Comparison of ENCODE assay signal across 1 cellular context in the genomic region with DNA sequence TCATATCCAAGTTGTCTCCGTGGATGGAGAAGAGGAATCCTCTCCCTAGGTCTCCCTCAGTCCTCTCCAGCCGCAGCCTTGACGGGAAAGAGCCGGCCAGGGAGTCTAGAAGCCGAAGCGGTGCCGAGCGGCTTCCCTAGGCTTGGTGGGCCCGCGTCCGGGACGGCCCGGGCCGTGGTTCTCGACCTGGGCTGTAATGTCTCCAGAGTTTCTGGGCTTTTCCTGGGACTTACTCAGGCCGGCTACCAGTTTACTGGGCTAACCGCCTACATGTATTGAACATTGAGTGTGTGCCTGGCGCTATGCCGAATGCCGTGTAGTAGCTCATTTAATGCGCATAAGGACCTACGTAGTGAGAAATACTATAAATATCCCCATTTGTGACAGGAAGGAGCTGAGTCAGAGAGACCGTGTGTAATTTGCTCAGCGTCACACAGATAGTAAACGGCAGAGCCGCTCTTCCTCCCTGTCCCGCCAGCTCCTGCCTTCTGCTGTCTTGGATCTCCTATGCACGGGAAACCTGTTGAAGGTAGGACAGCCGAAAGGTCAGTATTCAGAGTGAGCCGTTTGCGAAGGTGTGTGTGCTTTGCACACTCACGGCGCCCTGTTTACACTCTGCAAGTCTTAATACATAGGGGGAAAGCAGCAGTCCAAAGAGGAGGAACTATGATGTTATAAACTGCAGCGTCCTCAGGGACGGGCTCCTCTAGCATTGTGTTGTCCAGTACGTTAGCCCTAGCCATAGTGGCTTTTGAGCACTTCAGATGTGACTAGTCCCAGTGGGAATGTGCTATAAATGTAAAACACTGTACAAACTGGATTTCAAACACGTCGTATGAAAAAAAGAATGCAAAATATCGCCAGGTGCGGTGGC.
TF ChIP-seq lines count a peak whose summit lies in the region.

No MANE protein-coding gene starts in this region.

TF ChIP-seq in HEK293, 187 proteins besides CTCF, POLR2A, EP300 and RAD21 (continued from another document and continues in another):
- TF ChIP-seq ZNF23 (tag by site-specific recombination; IDR thresholded peaks at IDR 0.05; ENCODE audit: borderline replicate concordance) = no peak
- no peak for TF ChIP-seq HOXA7 (CRISPR knock-in tag; IDR thresholded peaks at IDR 0.05; ENCODE audit: borderline replicate concordance)
- TF ChIP-seq ATF2 (tag by site-specific recombination; IDR thresholded peaks at IDR 0.05; ENCODE audit: low read depth) = 0 out of 2 replicates have a peak, but pooled peaks have one; percentile 2
- TF ChIP-seq ZNF248 (tag by site-specific recombination; IDR thresholded peaks at IDR 0.05) = no peak
- TF ChIP-seq ZNF24 (tag by site-specific recombination; IDR thresholded peaks at IDR 0.05) = peak; percentile 81; the same call in 1 of the 2 replicates
- TF ChIP-seq ZNF366 (tag by site-specific recombination; conservative IDR thresholded peaks at IDR 0.05) = peak; percentile 53; the same call in 1 of the 2 replicates
- no peak; the same call in 1 of the 2 replicates for TF ChIP-seq ZNF501 (tag by site-specific recombination; IDR thresholded peaks at IDR 0.05)
- TF ChIP-seq, protein P1, sequence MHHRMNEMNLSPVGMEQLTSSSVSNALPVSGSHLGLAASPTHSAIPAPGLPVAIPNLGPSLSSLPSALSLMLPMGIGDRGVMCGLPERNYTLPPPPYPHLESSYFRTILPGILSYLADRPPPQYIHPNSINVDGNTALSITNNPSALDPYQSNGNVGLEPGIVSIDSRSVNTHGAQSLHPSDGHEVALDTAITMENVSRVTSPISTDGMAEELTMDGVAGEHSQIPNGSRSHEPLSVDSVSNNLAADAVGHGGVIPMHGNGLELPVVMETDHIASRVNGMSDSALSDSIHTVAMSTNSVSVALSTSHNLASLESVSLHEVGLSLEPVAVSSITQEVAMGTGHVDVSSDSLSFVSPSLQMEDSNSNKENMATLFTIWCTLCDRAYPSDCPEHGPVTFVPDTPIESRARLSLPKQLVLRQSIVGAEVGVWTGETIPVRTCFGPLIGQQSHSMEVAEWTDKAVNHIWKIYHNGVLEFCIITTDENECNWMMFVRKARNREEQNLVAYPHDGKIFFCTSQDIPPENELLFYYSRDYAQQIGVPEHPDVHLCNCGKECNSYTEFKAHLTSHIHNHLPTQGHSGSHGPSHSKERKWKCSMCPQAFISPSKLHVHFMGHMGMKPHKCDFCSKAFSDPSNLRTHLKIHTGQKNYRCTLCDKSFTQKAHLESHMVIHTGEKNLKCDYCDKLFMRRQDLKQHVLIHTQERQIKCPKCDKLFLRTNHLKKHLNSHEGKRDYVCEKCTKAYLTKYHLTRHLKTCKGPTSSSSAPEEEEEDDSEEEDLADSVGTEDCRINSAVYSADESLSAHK (tag by site-specific recombination; IDR thresholded peaks at IDR 0.05) = 0 out of 2 replicates have a peak, but pooled peaks have one; percentile 0
- no peak for TF ChIP-seq ZNF521 (tag by site-specific recombination; IDR thresholded peaks at IDR 0.05)
- TF ChIP-seq, protein P2, sequence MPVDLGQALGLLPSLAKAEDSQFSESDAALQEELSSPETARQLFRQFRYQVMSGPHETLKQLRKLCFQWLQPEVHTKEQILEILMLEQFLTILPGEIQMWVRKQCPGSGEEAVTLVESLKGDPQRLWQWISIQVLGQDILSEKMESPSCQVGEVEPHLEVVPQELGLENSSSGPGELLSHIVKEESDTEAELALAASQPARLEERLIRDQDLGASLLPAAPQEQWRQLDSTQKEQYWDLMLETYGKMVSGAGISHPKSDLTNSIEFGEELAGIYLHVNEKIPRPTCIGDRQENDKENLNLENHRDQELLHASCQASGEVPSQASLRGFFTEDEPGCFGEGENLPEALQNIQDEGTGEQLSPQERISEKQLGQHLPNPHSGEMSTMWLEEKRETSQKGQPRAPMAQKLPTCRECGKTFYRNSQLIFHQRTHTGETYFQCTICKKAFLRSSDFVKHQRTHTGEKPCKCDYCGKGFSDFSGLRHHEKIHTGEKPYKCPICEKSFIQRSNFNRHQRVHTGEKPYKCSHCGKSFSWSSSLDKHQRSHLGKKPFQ (tag by site-specific recombination; IDR thresholded peaks at IDR 0.05) = no peak
- TF ChIP-seq ZNF121 (tag by site-specific recombination; IDR thresholded peaks at IDR 0.05) = peak; percentile 90
- no peak for TF ChIP-seq ZNF558 (tag by site-specific recombination; IDR thresholded peaks at IDR 0.05)
- TF ChIP-seq SCRT2 (tag by site-specific recombination; IDR thresholded peaks at IDR 0.05) = peak; percentile 99
- TF ChIP-seq, protein P3, sequence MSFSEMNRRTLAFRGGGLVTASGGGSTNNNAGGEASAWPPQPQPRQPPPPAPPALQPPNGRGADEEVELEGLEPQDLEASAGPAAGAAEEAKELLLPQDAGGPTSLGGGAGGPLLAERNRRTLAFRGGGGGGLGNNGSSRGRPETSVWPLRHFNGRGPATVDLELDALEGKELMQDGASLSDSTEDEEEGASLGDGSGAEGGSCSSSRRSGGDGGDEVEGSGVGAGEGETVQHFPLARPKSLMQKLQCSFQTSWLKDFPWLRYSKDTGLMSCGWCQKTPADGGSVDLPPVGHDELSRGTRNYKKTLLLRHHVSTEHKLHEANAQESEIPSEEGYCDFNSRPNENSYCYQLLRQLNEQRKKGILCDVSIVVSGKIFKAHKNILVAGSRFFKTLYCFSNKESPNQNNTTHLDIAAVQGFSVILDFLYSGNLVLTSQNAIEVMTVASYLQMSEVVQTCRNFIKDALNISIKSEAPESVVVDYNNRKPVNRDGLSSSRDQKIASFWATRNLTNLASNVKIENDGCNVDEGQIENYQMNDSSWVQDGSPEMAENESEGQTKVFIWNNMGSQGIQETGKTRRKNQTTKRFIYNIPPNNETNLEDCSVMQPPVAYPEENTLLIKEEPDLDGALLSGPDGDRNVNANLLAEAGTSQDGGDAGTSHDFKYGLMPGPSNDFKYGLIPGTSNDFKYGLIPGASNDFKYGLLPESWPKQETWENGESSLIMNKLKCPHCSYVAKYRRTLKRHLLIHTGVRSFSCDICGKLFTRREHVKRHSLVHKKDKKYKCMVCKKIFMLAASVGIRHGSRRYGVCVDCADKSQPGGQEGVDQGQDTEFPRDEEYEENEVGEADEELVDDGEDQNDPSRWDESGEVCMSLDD (tag by site-specific recombination; IDR thresholded peaks at IDR 0.05) = no peak
- TF ChIP-seq, protein P4, sequence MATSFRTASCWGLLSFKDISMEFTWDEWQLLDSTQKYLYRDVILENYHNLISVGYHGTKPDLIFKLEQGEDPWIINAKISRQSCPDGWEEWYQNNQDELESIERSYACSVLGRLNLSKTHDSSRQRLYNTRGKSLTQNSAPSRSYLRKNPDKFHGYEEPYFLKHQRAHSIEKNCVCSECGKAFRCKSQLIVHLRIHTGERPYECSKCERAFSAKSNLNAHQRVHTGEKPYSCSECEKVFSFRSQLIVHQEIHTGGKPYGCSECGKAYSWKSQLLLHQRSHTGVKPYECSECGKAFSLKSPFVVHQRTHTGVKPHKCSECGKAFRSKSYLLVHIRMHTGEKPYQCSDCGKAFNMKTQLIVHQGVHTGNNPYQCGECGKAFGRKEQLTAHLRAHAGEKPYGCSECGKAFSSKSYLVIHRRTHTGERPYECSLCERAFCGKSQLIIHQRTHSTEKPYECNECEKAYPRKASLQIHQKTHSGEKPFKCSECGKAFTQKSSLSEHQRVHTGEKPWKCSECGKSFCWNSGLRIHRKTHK (tag by site-specific recombination; IDR thresholded peaks at IDR 0.05) = no peak
- no peak for TF ChIP-seq ZNF292 (tag by site-specific recombination; IDR thresholded peaks at IDR 0.05; ENCODE audit: borderline replicate concordance, low read depth)
- TF ChIP-seq ZNF302 (tag by site-specific recombination; IDR thresholded peaks at IDR 0.05; ENCODE audit: low read depth) = no peak
- TF ChIP-seq ZNF610 (tag by site-specific recombination; IDR thresholded peaks at IDR 0.05; ENCODE audit: borderline replicate concordance) = 0 out of 2 replicates have a peak, but pooled peaks have one; percentile 40
- TF ChIP-seq BCL11A (tag by site-specific recombination; IDR thresholded peaks at IDR 0.05; ENCODE audit: low read depth) = no peak; the same call in 1 of the 2 replicates
- TF ChIP-seq ZNF37A (tag by site-specific recombination; IDR thresholded peaks at IDR 0.05) = no peak
- no peak for TF ChIP-seq ZNF701 (tag by site-specific recombination; IDR thresholded peaks at IDR 0.05)
- no peak for TF ChIP-seq YY1 (tag by site-specific recombination; IDR thresholded peaks at IDR 0.05)
- TF ChIP-seq, protein P5, sequence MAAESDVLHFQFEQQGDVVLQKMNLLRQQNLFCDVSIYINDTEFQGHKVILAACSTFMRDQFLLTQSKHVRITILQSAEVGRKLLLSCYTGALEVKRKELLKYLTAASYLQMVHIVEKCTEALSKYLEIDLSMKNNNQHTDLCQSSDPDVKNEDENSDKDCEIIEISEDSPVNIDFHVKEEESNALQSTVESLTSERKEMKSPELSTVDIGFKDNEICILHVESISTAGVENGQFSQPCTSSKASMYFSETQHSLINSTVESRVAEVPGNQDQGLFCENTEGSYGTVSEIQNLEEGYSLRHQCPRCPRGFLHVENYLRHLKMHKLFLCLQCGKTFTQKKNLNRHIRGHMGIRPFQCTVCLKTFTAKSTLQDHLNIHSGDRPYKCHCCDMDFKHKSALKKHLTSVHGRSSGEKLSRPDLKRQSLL (tag by site-specific recombination; IDR thresholded peaks at IDR 0.05) = no peak
- peak; percentile 59; the same call in 1 of the 2 replicates for TF ChIP-seq ZNF280D (tag by site-specific recombination; IDR thresholded peaks at IDR 0.05)
- no peak for TF ChIP-seq ZNF654 (tag by site-specific recombination; IDR thresholded peaks at IDR 0.05; ENCODE audit: low read depth)
- TF ChIP-seq, protein P6, sequence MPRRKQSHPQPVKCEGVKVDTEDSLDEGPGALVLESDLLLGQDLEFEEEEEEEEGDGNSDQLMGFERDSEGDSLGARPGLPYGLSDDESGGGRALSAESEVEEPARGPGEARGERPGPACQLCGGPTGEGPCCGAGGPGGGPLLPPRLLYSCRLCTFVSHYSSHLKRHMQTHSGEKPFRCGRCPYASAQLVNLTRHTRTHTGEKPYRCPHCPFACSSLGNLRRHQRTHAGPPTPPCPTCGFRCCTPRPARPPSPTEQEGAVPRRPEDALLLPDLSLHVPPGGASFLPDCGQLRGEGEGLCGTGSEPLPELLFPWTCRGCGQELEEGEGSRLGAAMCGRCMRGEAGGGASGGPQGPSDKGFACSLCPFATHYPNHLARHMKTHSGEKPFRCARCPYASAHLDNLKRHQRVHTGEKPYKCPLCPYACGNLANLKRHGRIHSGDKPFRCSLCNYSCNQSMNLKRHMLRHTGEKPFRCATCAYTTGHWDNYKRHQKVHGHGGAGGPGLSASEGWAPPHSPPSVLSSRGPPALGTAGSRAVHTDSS (tag by site-specific recombination; IDR thresholded peaks at IDR 0.05) = 0 out of 2 replicates have a peak, but pooled peaks have one; percentile 2
- TF ChIP-seq, protein P7, sequence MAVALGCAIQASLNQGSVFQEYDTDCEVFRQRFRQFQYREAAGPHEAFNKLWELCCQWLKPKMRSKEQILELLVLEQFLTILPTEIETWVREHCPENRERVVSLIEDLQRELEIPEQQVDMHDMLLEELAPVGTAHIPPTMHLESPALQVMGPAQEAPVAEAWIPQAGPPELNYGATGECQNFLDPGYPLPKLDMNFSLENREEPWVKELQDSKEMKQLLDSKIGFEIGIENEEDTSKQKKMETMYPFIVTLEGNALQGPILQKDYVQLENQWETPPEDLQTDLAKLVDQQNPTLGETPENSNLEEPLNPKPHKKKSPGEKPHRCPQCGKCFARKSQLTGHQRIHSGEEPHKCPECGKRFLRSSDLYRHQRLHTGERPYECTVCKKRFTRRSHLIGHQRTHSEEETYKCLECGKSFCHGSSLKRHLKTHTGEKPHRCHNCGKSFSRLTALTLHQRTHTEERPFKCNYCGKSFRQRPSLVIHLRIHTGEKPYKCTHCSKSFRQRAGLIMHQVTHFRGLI (tag by site-specific recombination; IDR thresholded peaks at IDR 0.05) = 0 out of 2 replicates have a peak, but pooled peaks have one; percentile 45
- TF ChIP-seq, protein P8, sequence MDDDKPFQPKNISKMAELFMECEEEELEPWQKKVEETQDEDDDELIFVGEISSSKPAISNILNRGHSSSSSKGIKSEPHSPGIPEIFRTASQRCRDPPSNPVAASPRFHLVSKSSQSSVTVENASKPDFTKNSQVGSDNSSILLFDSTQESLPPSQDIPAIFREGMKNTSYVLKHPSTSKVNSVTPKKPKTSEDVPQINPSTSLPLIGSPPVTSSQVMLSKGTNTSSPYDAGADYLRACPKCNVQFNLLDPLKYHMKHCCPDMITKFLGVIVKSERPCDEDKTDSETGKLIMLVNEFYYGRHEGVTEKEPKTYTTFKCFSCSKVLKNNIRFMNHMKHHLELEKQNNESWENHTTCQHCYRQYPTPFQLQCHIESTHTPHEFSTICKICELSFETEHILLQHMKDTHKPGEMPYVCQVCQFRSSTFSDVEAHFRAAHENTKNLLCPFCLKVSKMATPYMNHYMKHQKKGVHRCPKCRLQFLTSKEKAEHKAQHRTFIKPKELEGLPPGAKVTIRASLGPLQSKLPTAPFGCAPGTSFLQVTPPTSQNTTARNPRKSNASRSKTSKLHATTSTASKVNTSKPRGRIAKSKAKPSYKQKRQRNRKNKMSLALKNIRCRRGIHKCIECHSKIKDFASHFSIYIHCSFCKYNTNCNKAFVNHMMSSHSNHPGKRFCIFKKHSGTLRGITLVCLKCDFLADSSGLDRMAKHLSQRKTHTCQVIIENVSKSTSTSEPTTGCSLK (tag by site-specific recombination; IDR thresholded peaks at IDR 0.05) = no peak
- TF ChIP-seq ZNF626 (tag by site-specific recombination; IDR thresholded peaks at IDR 0.05) = no peak
- 0 out of 2 replicates have a peak, but pooled peaks have one; percentile 20 for TF ChIP-seq ZNF324 (tag by site-specific recombination; IDR thresholded peaks at IDR 0.05)
- TF ChIP-seq ZNF133 (tag by site-specific recombination; IDR thresholded peaks at IDR 0.05) = no peak
